Comparison of ENCODE assay signal across 8 cellular contexts in the genomic region with DNA sequence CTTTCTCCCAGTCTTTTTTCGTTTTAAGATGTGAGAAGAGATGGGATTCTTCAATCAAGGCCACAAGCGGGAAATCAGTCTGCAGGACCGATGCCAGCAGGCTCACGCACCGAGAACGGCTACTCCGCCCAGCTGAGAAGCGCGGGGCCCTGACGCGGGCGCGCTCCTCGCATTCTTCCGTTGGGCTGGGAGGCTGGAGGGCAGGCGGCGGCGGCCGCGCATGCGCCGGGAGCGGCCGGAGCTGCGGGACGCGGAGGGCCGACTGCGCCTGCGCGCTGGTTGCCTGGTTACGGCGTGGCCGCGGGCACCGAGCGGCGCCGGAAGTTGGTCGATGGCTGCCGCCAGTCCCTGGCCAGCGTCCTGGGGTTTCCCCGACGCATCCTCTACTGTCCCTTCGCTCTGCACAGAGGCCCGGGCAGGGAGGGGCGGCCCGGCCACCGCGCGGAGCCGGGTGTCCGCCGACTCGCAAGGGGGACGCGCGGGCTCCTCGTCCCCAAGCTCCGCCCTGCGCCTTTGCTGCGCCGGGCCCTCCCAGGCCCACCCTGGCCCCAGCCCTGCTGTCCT. TPM values are rescaled to one million over a fixed set of nuclear protein-coding genes. Genes with fewer than 3 reads are reported as not detected.
A peak's percentile ranks its signal among the peaks of the same experiment; 100 is the strongest.
DNase-seq lines count a peak whose midpoint lies in the region; ATAC-seq and TF ChIP-seq lines count a peak whose summit lies in the region.

No MANE protein-coding gene starts in this region.

- peak overlapping the region; percentile 39 to 67; a peak in 3 of 4 replicates for H3K4me3 ChIP-seq in DND-41 (ENCODE audit: low read depth in 1 of 2, low read length in 2 of 2)

- no peaks in the 10 kb centered on the region for H3K9me3 ChIP-seq in DND-41 (ENCODE audit: insufficient read depth, low read length, severe bottlenecking)

- H3K9me3 Mint-ChIP-seq in naive B cell: no peaks in the 10 kb centered on the region
- no peaks in the 10 kb centered on the region for H3K9me3 Mint-ChIP-seq in stimulated activated effector memory CD8-positive, alpha-beta T cell treated with anti-CD3 and anti-CD28 coated beads, Interleukin-12 subunit alpha, Interleukin-12 subunit beta, amount 100 ng/mL, for 72 hours

- peak overlapping the region; percentile 92 for H2AFZ ChIP-seq in DND-41 (ENCODE audit: low read depth, low read length)

- peak overlapping the region; percentile 93 for H3K4me2 ChIP-seq in DND-41 (ENCODE audit: insufficient read depth, low read length)

- peak overlapping the region; percentile 91 to 99 (median 96) for H3K4me3 Mint-ChIP-seq in naive B cell
- H3K4me3 Mint-ChIP-seq in stimulated activated effector memory CD8-positive, alpha-beta T cell treated with anti-CD3 and anti-CD28 coated beads, Interleukin-12 subunit alpha, Interleukin-12 subunit beta, amount 100 ng/mL, for 72 hours: peak overlapping the region; percentile 94

- peak overlapping the region; percentile 95 to 99 (median 99) for H3K27ac Mint-ChIP-seq in naive B cell
- peak overlapping the region; percentile 99 for H3K27ac Mint-ChIP-seq in stimulated activated effector memory CD8-positive, alpha-beta T cell treated with anti-CD3 and anti-CD28 coated beads, Interleukin-12 subunit alpha, Interleukin-12 subunit beta, amount 100 ng/mL, for 72 hours

- peaks cover 14 to 37% (median 31%) of the 10 kb centered on the region in 3 donors for H3K4me1 Mint-ChIP-seq in naive B cell
- H3K4me1 Mint-ChIP-seq in stimulated activated effector memory CD8-positive, alpha-beta T cell treated with anti-CD3 and anti-CD28 coated beads, Interleukin-12 subunit alpha, Interleukin-12 subunit beta, amount 100 ng/mL, for 72 hours: peaks cover 34% of the 10 kb centered on the region

- no peak for TF ChIP-seq CTCF in DND-41 (IDR thresholded peaks at IDR 0.05; ENCODE audit: borderline replicate concordance, extremely low read depth, low read length, poor library complexity, severe bottlenecking)

- peaks cover 39% of the 10 kb centered on the region for H3K4me1 ChIP-seq in DND-41 (ENCODE audit: insufficient read depth, low read length)

- ATAC-seq in DND-41 (ENCODE audit: insufficient read depth, low read depth) (peak; percentile 65), GM21737 (IDR thresholded peaks at IDR 0.05; ENCODE audit: unreplicated experiment) (peak; percentile 48), naive B cell (ENCODE audit: low read depth in 2 of 2) (peak; percentile 57 to 59)
- peak; percentile 74 for ATAC-seq in stimulated activated effector memory CD8-positive, alpha-beta T cell treated with anti-CD3 and anti-CD28 coated beads, Interleukin-12 subunit alpha, Interleukin-12 subunit beta, amount 100 ng/mL, for 72 hours

- peak overlapping the region; percentile 100 for H3K27ac ChIP-seq in DND-41 (ENCODE audit: low read length)

- H3K9ac ChIP-seq in DND-41 (ENCODE audit: low read depth, low read length): peak overlapping the region; percentile 93

- in situ Hi-C loops in KBM-7 (cut with MboI; ENCODE audit: low pct_unique_long_range_greater_than_20kb, low sequenced_read_pairs): no loop called here

- H3K79me2 ChIP-seq in DND-41 (ENCODE audit: insufficient read depth, low read length): peaks cover 43% of the 10 kb centered on the region

- H3K36me3 ChIP-seq in DND-41 (ENCODE audit: insufficient read depth, low read length): peaks cover 11% of the 10 kb centered on the region

- peaks cover 47% of the 10 kb centered on the region for H4K20me1 ChIP-seq in DND-41 (ENCODE audit: insufficient read depth, low read length)

- H3K27me3 Mint-ChIP-seq in naive B cell: no peaks in the 10 kb centered on the region

- DNase-seq in DND-41: peak; percentile 91
- DNase-seq in KBM-7: peak; percentile 94
- DNase-seq in activated T-helper 1 cell treated with Interleukin-2 at 50 U/mL for 16 hours (ENCODE audit: low read depth): peak; percentile 96
- DNase-seq in fibroblast of gingiva (ENCODE audit: low read depth): peak; percentile 75
- DNase-seq in naive B cell: peak; percentile 96
- peak; percentile 98 to 99 for DNase-seq in stimulated activated effector memory CD8-positive, alpha-beta T cell treated with anti-CD3 and anti-CD28 coated beads, Interleukin-12 subunit alpha, Interleukin-12 subunit beta, amount 100 ng/mL, for 72 hours (ENCODE audit: low spot score in 2 of 2)

- H3K36me3 Mint-ChIP-seq in naive B cell: no peaks in the 10 kb centered on the region
- peaks cover 55% of the 10 kb centered on the region for H3K36me3 Mint-ChIP-seq in stimulated activated effector memory CD8-positive, alpha-beta T cell treated with anti-CD3 and anti-CD28 coated beads, Interleukin-12 subunit alpha, Interleukin-12 subunit beta, amount 100 ng/mL, for 72 hours

- no peaks in the 10 kb centered on the region for H3K27me3 ChIP-seq in DND-41 (ENCODE audit: insufficient read depth, low read length, poor library complexity)

TF ChIP-seq in PFSK-1, 5 proteins besides CTCF, POLR2A, EP300 and RAD21:
- TF ChIP-seq TAF1 (IDR thresholded peaks at IDR 0.05; ENCODE audit: borderline replicate concordance, insufficient read depth, low read length) (peak; percentile 70; the same call in 1 of the 2 replicates), POLR2AphosphoS5 (IDR thresholded peaks at IDR 0.05; ENCODE audit: low read depth, low read length) (peak; percentile 28; the same call in 1 of the 2 replicates)
- TF ChIP-seq, protein P1, sequence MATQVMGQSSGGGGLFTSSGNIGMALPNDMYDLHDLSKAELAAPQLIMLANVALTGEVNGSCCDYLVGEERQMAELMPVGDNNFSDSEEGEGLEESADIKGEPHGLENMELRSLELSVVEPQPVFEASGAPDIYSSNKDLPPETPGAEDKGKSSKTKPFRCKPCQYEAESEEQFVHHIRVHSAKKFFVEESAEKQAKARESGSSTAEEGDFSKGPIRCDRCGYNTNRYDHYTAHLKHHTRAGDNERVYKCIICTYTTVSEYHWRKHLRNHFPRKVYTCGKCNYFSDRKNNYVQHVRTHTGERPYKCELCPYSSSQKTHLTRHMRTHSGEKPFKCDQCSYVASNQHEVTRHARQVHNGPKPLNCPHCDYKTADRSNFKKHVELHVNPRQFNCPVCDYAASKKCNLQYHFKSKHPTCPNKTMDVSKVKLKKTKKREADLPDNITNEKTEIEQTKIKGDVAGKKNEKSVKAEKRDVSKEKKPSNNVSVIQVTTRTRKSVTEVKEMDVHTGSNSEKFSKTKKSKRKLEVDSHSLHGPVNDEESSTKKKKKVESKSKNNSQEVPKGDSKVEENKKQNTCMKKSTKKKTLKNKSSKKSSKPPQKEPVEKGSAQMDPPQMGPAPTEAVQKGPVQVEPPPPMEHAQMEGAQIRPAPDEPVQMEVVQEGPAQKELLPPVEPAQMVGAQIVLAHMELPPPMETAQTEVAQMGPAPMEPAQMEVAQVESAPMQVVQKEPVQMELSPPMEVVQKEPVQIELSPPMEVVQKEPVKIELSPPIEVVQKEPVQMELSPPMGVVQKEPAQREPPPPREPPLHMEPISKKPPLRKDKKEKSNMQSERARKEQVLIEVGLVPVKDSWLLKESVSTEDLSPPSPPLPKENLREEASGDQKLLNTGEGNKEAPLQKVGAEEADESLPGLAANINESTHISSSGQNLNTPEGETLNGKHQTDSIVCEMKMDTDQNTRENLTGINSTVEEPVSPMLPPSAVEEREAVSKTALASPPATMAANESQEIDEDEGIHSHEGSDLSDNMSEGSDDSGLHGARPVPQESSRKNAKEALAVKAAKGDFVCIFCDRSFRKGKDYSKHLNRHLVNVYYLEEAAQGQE (IDR thresholded peaks at IDR 0.05; ENCODE audit: insufficient read depth in 1 of 2, low read depth in 2 of 2, low read length in 2 of 2): no peak

RNA-seq across cellular contexts. Expression of gene SEC16A, which starts 0.8 kb away (rescaled TPM):
- polyA plus RNA-seq in PFSK-1 (2012; ENCODE audit: insufficient read length, low read depth): 64.9 TPM
- polyA plus RNA-seq in naive B cell (ENCODE audit: low read depth in 6 of 6): 10 to 100 TPM; 10.3 to 35.2 (median 20.0) TPM

RNA-seq across cellular contexts. Expression of gene INPP5E, which starts 44.0 kb away (rescaled TPM):
- polyA plus RNA-seq in PFSK-1 (2012; ENCODE audit: insufficient read length, low read depth): 18.9 TPM
- polyA plus RNA-seq in naive B cell (ENCODE audit: low read depth in 6 of 6): 1 to 10 TPM in 5 of 6 donors, under 1 TPM in 1; 0.61 to 6.8 (median 3.2) TPM

Comparison
In these comparisons a context has a peak if more than half of its experiments do, and no peak if none do; other contexts are left out.
1. Peak in every context shown above with its lines: DNase-seq, ATAC-seq, H3K4me3 ChIP-seq and H3K27ac ChIP-seq.